In the genomic region with DNA sequence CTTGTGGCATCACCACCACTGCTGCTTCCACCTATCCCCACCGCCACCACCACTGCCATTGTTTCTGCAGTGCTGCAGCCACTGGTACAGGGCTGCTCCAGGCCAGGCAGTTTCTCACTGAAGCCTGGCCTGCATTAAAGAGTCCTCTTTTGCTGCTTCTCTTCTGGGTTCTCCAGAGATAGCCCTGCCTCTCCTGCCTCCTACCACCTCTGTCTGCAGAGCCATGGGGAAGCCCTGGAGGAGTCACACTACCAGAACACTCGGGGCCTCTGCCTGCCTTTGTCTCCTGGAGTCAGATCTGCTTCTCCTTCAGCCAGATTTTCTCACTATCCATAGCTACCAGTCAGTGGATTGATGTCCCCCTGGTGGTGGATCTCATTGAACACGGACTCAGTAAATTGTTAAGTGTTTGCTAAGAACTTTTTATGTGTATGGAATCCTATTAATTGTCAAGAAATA, we compare ENCODE assay signal across 8 cellular contexts. TPM values are rescaled to one million over a fixed set of nuclear protein-coding genes. Genes with fewer than 3 reads are reported as not detected.
A peak's percentile ranks its signal among the peaks of the same experiment; 100 is the strongest.
DNase-seq lines count a peak whose midpoint lies in the region; ATAC-seq and TF ChIP-seq lines count a peak whose summit lies in the region.

No MANE protein-coding gene starts in this region.

- no peak overlapping the region for H3K4me3 ChIP-seq in GM12865 (ENCODE audit: low read depth, low read length)
- H3K4me3 ChIP-seq in lung = no peak overlapping the region

- peaks cover 0 to 5% of the 10 kb centered on the region in 2 donors for H3K4me1 ChIP-seq in lung (ENCODE audit: control insufficient read depth in 2 of 2, insufficient read depth in 2 of 2, low read length in 2 of 2)

- ATAC-seq in lung (ENCODE audit: insufficient read depth, low FRiP score) = peak; percentile 85

- WGBS in lung, 2 donors = 52 to 58% methylated on average over 3 of the region's 3 CpGs

- H3K9me3 ChIP-seq in lung (ENCODE audit: control insufficient read depth in 2 of 2, insufficient read depth in 1 of 2, low read length in 1 of 2) = no peaks in the 10 kb centered on the region

- TF ChIP-seq CTCF in GM12865 (IDR thresholded peaks at IDR 0.05; ENCODE audit: insufficient read depth, low read depth, low read length, missing control alignments) (peak; percentile 28), lung (IDR thresholded peaks at IDR 0.05; ENCODE audit: control extremely low read depth, extremely low read depth) (peak; percentile 23)

- no peaks in the 10 kb centered on the region for H3K36me3 ChIP-seq in lung (ENCODE audit: control insufficient read depth in 2 of 2, insufficient read depth in 2 of 2, low read length in 2 of 2)

- DNase-seq in GM12865 (ENCODE audit: low read depth) (peak; percentile 45), NCI-H226 (peak; percentile 17), cerebellum (ENCODE audit: low spot score) (peak; percentile 20), lung (ENCODE audit: low spot score) (peak; percentile 61), T-helper 1 cell (no peak), NK-92 (lab: John Stamatoyannopoulos, UW; ENCODE audit: unreplicated experiment) (no peak)
- DNase-seq in activated effector memory CD4-positive, alpha-beta T cell treated with Interleukin-2 at 50 U/mL for 16 hours = no peak
- DNase-seq in activated CD4-positive, CD25-positive, alpha-beta regulatory T cell treated with anti-CD3 and anti-CD28 coated beads, Interleukin-2, amount 50 U/mL, for 72 hours = no peak

- H3K27me3 ChIP-seq in lung (ENCODE audit: control insufficient read depth, insufficient read depth) = no peaks in the 10 kb centered on the region

- H3K27ac ChIP-seq in lung (ENCODE audit: low read depth in 1 of 2, low read length in 1 of 2) = no peak overlapping the region

RNA-seq across cellular contexts. Expression of a gene that starts 37.7 kb away (rescaled TPM):
- total RNA-seq in cerebellum = 79.0 TPM
- total RNA-seq in lung = 10 to 100 TPM; 48.3 to 57.2 TPM
- 10 to 100 TPM; 13.6 to 29.1 TPM for polyA plus RNA-seq in lung

Comparison
In these comparisons a context has a peak if more than half of its experiments do, and no peak if none do; other contexts are left out.
1. DNase-seq: peak in GM12865 (single experiment), NCI-H226 (single experiment), cerebellum (single experiment) and lung (single experiment); none in activated effector memory CD4-positive, alpha-beta T cell treated with Interleukin-2 at 50 U/mL for 16 hours (single experiment), T-helper 1 cell (0 of 5), NK-92 (single experiment) and activated CD4-positive, CD25-positive, alpha-beta regulatory T cell treated with anti-CD3 and anti-CD28 coated beads, Interleukin-2, amount 50 U/mL, for 72 hours (single experiment).